Comparison of ENCODE assay signal across 8 cellular contexts in the genomic region with DNA sequence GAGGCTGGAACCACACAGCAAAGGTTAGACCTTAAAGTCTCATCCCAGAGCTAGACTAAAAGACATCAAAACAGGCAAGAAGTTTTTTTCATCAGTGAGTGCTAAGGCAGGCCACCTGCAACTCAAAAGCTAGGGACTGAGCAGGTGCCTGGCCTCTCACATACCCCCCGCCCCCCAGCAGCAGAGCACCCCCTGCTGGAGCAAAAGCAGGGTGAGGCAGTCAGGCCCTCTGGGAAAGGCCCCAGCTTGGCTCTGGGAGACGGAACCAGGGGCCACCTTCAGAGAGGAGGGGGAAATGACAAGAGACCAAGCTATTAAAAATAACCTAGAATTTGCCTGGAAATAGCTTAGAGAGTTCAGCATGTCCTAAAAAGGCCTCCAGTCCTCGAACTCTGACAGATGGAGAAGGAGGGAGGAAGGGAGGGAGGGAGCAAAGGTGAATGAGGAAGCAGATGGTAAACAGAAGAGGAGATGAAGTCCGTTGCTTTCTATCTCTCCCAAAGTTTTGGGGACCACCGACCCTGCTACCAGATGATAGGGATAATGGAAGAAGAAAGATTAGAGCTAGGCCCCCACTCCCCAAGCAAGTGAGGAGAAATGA. TPM values are rescaled to one million over a fixed set of nuclear protein-coding genes. Genes with fewer than 3 reads are reported as not detected.
DNase-seq lines count a peak whose midpoint lies in the region; ATAC-seq and TF ChIP-seq lines count a peak whose summit lies in the region.

No MANE protein-coding gene starts in this region.

- H3K9me3 ChIP-seq in stomach, result no peaks in the 10 kb centered on the region
- H3K9me3 ChIP-seq in body of pancreas, result no peaks in the 10 kb centered on the region

- peak; percentile 12 for DNase-seq in NOMO-1 treated with DMSO at 0.1 percent for 48 hours (lab: John Stamatoyannopoulos, UW; ENCODE audit: unreplicated experiment)
- no peak for DNase-seq in NOMO-1 treated with dmso at 0.1 percent for 144 hours (lab: John Stamatoyannopoulos, UW; ENCODE audit: unreplicated experiment)
- peak; percentile 68 for DNase-seq in RPMI8226
- DNase-seq in left ventricle myocardium superior, result peak; percentile 60
- no peak for DNase-seq in stomach
- no peak for DNase-seq in body of pancreas
- DNase-seq in SK-N-DZ (ENCODE audit: low spot score), result no peak
- DNase-seq in NCI-H1694 (lab: John Stamatoyannopoulos, UW), result no peak

- no peak for TF ChIP-seq EP300 in stomach (IDR thresholded peaks at IDR 0.05)

- no peak for TF ChIP-seq POLR2A in stomach (IDR thresholded peaks at IDR 0.05)
- TF ChIP-seq POLR2A in body of pancreas (IDR thresholded peaks at IDR 0.05), result no peak

- H3K36me3 ChIP-seq in stomach (peaks cover 0 to under 1% (median 0%) of the 10 kb centered on the region in 4 donors), body of pancreas (replicated peaks in 1 of 2; ENCODE audit: insufficient read depth in 1 of 2, low read depth in 2 of 2) (no peaks in the 10 kb centered on the region)

- H3K27ac ChIP-seq in stomach (peak overlapping the region in 4 of 5 donors; percentile 75 to 89 (median 82)), body of pancreas (no peak overlapping the region)

- H3K27me3 ChIP-seq in stomach (peaks cover 0 to 34% (median 0%) of the 10 kb centered on the region in 3 donors), body of pancreas (no peaks in the 10 kb centered on the region)

- H3K4me3 ChIP-seq in stomach (peak overlapping the region; percentile 68 to 79 (median 73)), body of pancreas (no peak overlapping the region)

- intact Hi-C loops in left ventricle myocardium superior (cut with micrococcal nuclease) (no loop called here), stomach (cut with DNase I; ENCODE audit: low total_unique reads) (no loop called here), body of pancreas (cut with DNase I) (no loop called here)

- ATAC-seq in left ventricle myocardium superior, result no peak
- ATAC-seq in body of pancreas, result no peak

- TF ChIP-seq CTCF in stomach (IDR thresholded peaks at IDR 0.05) (peak in 3 of 7 experiments; percentile 16 to 36 (median 19)), body of pancreas (IDR thresholded peaks at IDR 0.05) (peak in 2 of 7 experiments; percentile 13 to 21)

- WGBS in stomach, 5 donors, result 36 to 56% (median 42%) methylated on average over 5 of the region's 5 CpGs
- 35 to 40% methylated on average over 5 of the region's 5 CpGs for WGBS in body of pancreas, 2 donors

- H3K4me1 ChIP-seq in stomach, result peaks cover 22 to 59% (median 41%) of the 10 kb centered on the region in 4 donors
- peaks cover 6% of the 10 kb centered on the region for H3K4me1 ChIP-seq in body of pancreas

RNA-seq across cellular contexts. Expression of a gene that starts 1.8 kb away (rescaled TPM):
- total RNA-seq in left ventricle myocardium superior (488 TPM), stomach (100 to 1,000 TPM in 1 of 5 donors, 10 to 100 TPM in 4; 10.3 to 188 (median 58.0) TPM), body of pancreas (10 to 100 TPM; 11.4 to 52.1 TPM)
- polyA plus RNA-seq in stomach, result 10 to 100 TPM in 1 of 3 donors, 1 to 10 TPM in 2; 3.5 to 40.6 (median 5.8) TPM
- 5.7 and 9.4 TPM in 2 replicates for polyA plus RNA-seq in SK-N-DZ (2014; cell fraction: cytosol; rRNA removed)
- polyA plus RNA-seq in SK-N-DZ (2014; cell fraction: nucleus; rRNA removed), result 56.6 and 58.7 TPM in 2 replicates

RNA-seq across cellular contexts. Expression of a gene that starts 9.9 kb away (rescaled TPM):
- total RNA-seq in left ventricle myocardium superior, result 124 TPM
- 100 to 1,000 TPM in 3 of 5 donors, 10 to 100 TPM in 2; 12.8 to 392 (median 114) TPM for total RNA-seq in stomach
- 100 to 1,000 TPM; 349 to 451 (median 411) TPM for polyA plus RNA-seq in stomach
- total RNA-seq in body of pancreas, result 100 to 1,000 TPM in 1 of 2 donors, 10 to 100 TPM in 1; 86.1 to 105 TPM
- 96.9 and 151 TPM in 2 replicates for polyA plus RNA-seq in SK-N-DZ (2014; cell fraction: cytosol; rRNA removed)
- polyA plus RNA-seq in SK-N-DZ (2014; cell fraction: nucleus; rRNA removed), result 101 and 105 TPM in 2 replicates

RNA-seq across cellular contexts. Expression of a gene that starts 14.3 kb away (rescaled TPM):
- 13.5 TPM for total RNA-seq in left ventricle myocardium superior
- total RNA-seq in stomach, result 10 to 100 TPM in 3 of 5 donors, 1 to 10 TPM in 2; 4.0 to 41.2 (median 19.3) TPM
- 10 to 100 TPM in 1 of 3 donors, 1 to 10 TPM in 2; 3.2 to 10.3 (median 9.7) TPM for polyA plus RNA-seq in stomach
- 10 to 100 TPM in 1 of 2 donors, 1 to 10 TPM in 1; 4.2 to 20.4 TPM for total RNA-seq in body of pancreas
- polyA plus RNA-seq in SK-N-DZ (2014; cell fraction: cytosol; rRNA removed), result 2.2 and 3.8 TPM in 2 replicates
- polyA plus RNA-seq in SK-N-DZ (2014; cell fraction: nucleus; rRNA removed), result 2.7 and 3.8 TPM in 2 replicates

RNA-seq across cellular contexts. Expression of a gene that starts 22.9 kb away (rescaled TPM):
- 733 TPM for total RNA-seq in left ventricle myocardium superior
- total RNA-seq in stomach, result 1,000 to 10,000 TPM in 1 of 5 donors, 100 to 1,000 TPM in 3, 10 to 100 TPM in 1; 71.2 to 1,329 (median 399) TPM
- polyA plus RNA-seq in stomach, result 100 to 1,000 TPM; 455 to 899 (median 803) TPM
- total RNA-seq in body of pancreas, result 100 to 1,000 TPM; 341 to 511 TPM
- polyA plus RNA-seq in SK-N-DZ (2014; cell fraction: cytosol; rRNA removed), result 216 and 246 TPM in 2 replicates
- 96.6 and 110 TPM in 2 replicates for polyA plus RNA-seq in SK-N-DZ (2014; cell fraction: nucleus; rRNA removed)

RNA-seq across cellular contexts. Expression of a gene that starts 37.0 kb away (rescaled TPM):
- total RNA-seq in left ventricle myocardium superior (8.9 TPM), stomach (1 to 10 TPM in 3 of 5 donors, under 1 TPM in 2; 0.29 to 4.6 (median 1.7) TPM), body of pancreas (under 1 TPM; 0.33 to 0.78 TPM)
- polyA plus RNA-seq in stomach, result 1 to 10 TPM; 1.1 to 6.5 (median 3.5) TPM
- polyA plus RNA-seq in SK-N-DZ (2014; cell fraction: cytosol; rRNA removed), result 10.8 and 17.3 TPM in 2 replicates
- polyA plus RNA-seq in SK-N-DZ (2014; cell fraction: nucleus; rRNA removed), result 8.2 and 13.5 TPM in 2 replicates

Comparison
In these comparisons a context has a peak if more than half of its experiments do, and no peak if none do; other contexts are left out.
1. DNase-seq: peak in NOMO-1 treated with DMSO at 0.1 percent for 48 hours (single experiment), RPMI8226 (single experiment) and left ventricle myocardium superior (single experiment); none in NOMO-1 treated with dmso at 0.1 percent for 144 hours (single experiment), stomach (single experiment), body of pancreas (0 of 4), SK-N-DZ (single experiment) and NCI-H1694 (single experiment).
2. H3K27ac ChIP-seq: peak in stomach (4 of 5); none in body of pancreas (0 of 4).
3. H3K4me3 ChIP-seq: peak in stomach (4 of 4); none in body of pancreas (0 of 2).